In genomic region chr17:45131616-45132301, GRCh38 we compare ENCODE assay signal across 8 cellular contexts. TPM values are rescaled to one million over a fixed set of nuclear protein-coding genes. Genes with fewer than 3 reads are reported as not detected.
DNase-seq lines count a peak whose midpoint lies in the region; ATAC-seq, FAIRE-seq and TF ChIP-seq lines count a peak whose summit lies in the region.

No MANE protein-coding gene starts in this region.

- peak; percentile 56 to 93 (median 68) for TF ChIP-seq CTCF in thyroid gland (IDR thresholded peaks at IDR 0.05)

- H3K4me1 ChIP-seq in mucosa of rectum (ENCODE audit: control insufficient read depth in 2 of 2, insufficient read depth in 2 of 2, low read length in 2 of 2) (peaks cover 60 to 63% of the 10 kb centered on the region in 2 donors), thyroid gland (peaks cover 29 to 43% of the 10 kb centered on the region in 2 donors)

- no peaks in the 10 kb centered on the region for H3K9me3 Mint-ChIP-seq in activated CD4-positive, alpha-beta T cell treated with anti-CD3 and anti-CD28 coated beads, Interleukin-2, amount 10 ng/mL, durations not matched to agents 24 days and 14 days
- H3K9me3 Mint-ChIP-seq in effector memory CD8-positive, alpha-beta T cell: no peaks in the 10 kb centered on the region

- peak overlapping the region; percentile 71 to 90 for H3K9ac ChIP-seq in mucosa of rectum (ENCODE audit: low read depth in 1 of 2, low read length in 2 of 2)

- no peak overlapping the region for H3K27ac Mint-ChIP-seq in activated CD4-positive, alpha-beta T cell treated with anti-CD3 and anti-CD28 coated beads, Interleukin-2, amount 10 ng/mL, durations not matched to agents 24 days and 14 days
- H3K27ac Mint-ChIP-seq in effector memory CD8-positive, alpha-beta T cell: no peak overlapping the region

- H3K9me3 ChIP-seq in mucosa of rectum (ENCODE audit: control insufficient read depth in 2 of 2, low read length in 2 of 2) (no peaks in the 10 kb centered on the region), thyroid gland (no peaks in the 10 kb centered on the region)

- H3K36me3 ChIP-seq in mucosa of rectum (ENCODE audit: control insufficient read depth in 2 of 2, insufficient read depth in 2 of 2, low read length in 2 of 2): no peaks in the 10 kb centered on the region
- no peaks in the 10 kb centered on the region for H3K36me3 ChIP-seq in thyroid gland

- no peaks in the 10 kb centered on the region for H3K36me3 Mint-ChIP-seq in activated CD4-positive, alpha-beta T cell treated with anti-CD3 and anti-CD28 coated beads, Interleukin-2, amount 10 ng/mL, durations not matched to agents 24 days and 14 days (ENCODE audit: low read depth)
- peaks cover 22% of the 10 kb centered on the region for H3K36me3 Mint-ChIP-seq in effector memory CD8-positive, alpha-beta T cell (ENCODE audit: insufficient read depth)

- H3K27ac ChIP-seq in mucosa of rectum (ENCODE audit: low read depth in 2 of 2, low read length in 2 of 2): peak overlapping the region; percentile 95 to 97
- H3K27ac ChIP-seq in thyroid gland: peak overlapping the region; percentile 38 to 99 (median 93)

- TF ChIP-seq POLR2A in thyroid gland (IDR thresholded peaks at IDR 0.05): no peak

- WGBS in thyroid gland, 2 donors: 18 to 31% methylated on average over 7 to 27 of the region's 43 CpGs

- peaks cover 8% of the 10 kb centered on the region for H3K4me1 Mint-ChIP-seq in activated CD4-positive, alpha-beta T cell treated with anti-CD3 and anti-CD28 coated beads, Interleukin-2, amount 10 ng/mL, durations not matched to agents 24 days and 14 days
- H3K4me1 Mint-ChIP-seq in effector memory CD8-positive, alpha-beta T cell (ENCODE audit: low read depth in 2 of 2): peaks cover 6 to 23% of the 10 kb centered on the region in 2 donors

- H3K4me3 ChIP-seq in mucosa of rectum (ENCODE audit: low read length in 2 of 2): peak overlapping the region; percentile 78 to 83
- peak overlapping the region; percentile 30 to 90 (median 55) for H3K4me3 ChIP-seq in thyroid gland (replicated peaks in 1 of 3)

- DNase-seq in CD1c-positive myeloid dendritic cell (ENCODE audit: extremely low spot score): peak; percentile 40
- no peak for DNase-seq in HTR-8/SVneo (ENCODE audit: insufficient read length, low spot score)
- DNase-seq in activated CD4-positive, alpha-beta T cell treated with anti-CD3 and anti-CD28 coated beads, Interleukin-2, amount 10 ng/mL, durations not matched to agents 24 days and 14 days: peak; percentile 88
- DNase-seq in effector memory CD8-positive, alpha-beta T cell: peak; percentile 39 to 47 (median 42)
- DNase-seq in thyroid gland: peak in 1 of 2 donors; percentile 41
- DNase-seq in NOMO-1 treated with dmso at 0.1 percent for 144 hours (lab: John Stamatoyannopoulos, UW; ENCODE audit: unreplicated experiment): no peak

- H3K27me3 Mint-ChIP-seq in activated CD4-positive, alpha-beta T cell treated with anti-CD3 and anti-CD28 coated beads, Interleukin-2, amount 10 ng/mL, durations not matched to agents 24 days and 14 days: peaks cover 13% of the 10 kb centered on the region
- H3K27me3 Mint-ChIP-seq in effector memory CD8-positive, alpha-beta T cell: peaks cover 0 to 12% of the 10 kb centered on the region in 2 donors

- H3K4me3 Mint-ChIP-seq in activated CD4-positive, alpha-beta T cell treated with anti-CD3 and anti-CD28 coated beads, Interleukin-2, amount 10 ng/mL, durations not matched to agents 24 days and 14 days: peak overlapping the region; percentile 89
- peak overlapping the region; percentile 71 to 84 for H3K4me3 Mint-ChIP-seq in effector memory CD8-positive, alpha-beta T cell

- FAIRE-seq in HTR-8/SVneo (lab: Jason Lieb, UNC): peak; percentile 16

- ATAC-seq in effector memory CD8-positive, alpha-beta T cell (replicated peaks): no peak
- no peak for ATAC-seq in GM21526 (IDR thresholded peaks at IDR 0.05; ENCODE audit: low FRiP score, unreplicated experiment)

- H3K27me3 ChIP-seq in mucosa of rectum (ENCODE audit: control insufficient read depth in 2 of 2, insufficient read depth in 2 of 2, low read length in 2 of 2): no peaks in the 10 kb centered on the region
- no peaks in the 10 kb centered on the region for H3K27me3 ChIP-seq in thyroid gland

- intact Hi-C loops in activated CD4-positive, alpha-beta T cell treated with anti-CD3 and anti-CD28 coated beads, Interleukin-2, amount 10 ng/mL, durations not matched to agents 24 days and 14 days (cut with micrococcal nuclease): loop anchor here (1.0 to 2.0 kb wide), 2 partner anchors 112 to 353 kb away; no protein-coding TSS in a partner anchor
- intact Hi-C loops in thyroid gland (cut with DNase I): loop anchor here (5.0 kb wide), 1 partner anchor 354 kb away; no protein-coding TSS in a partner anchor

RNA-seq across cellular contexts. Expression of gene PLCD3, which starts 0.6 kb away (rescaled TPM):
- 4.9 and 5.8 TPM in 2 replicates for total RNA-seq in activated CD4-positive, alpha-beta T cell treated with anti-CD3 and anti-CD28 coated beads, Interleukin-2, amount 10 ng/mL, durations not matched to agents 24 days and 14 days
- total RNA-seq in thyroid gland: 10 to 100 TPM in 3 of 4 donors, 1 to 10 TPM in 1; 8.6 to 24.8 (median 16.9) TPM

RNA-seq across cellular contexts. Expression of gene ACBD4, which starts 3.7 kb away (rescaled TPM):
- total RNA-seq in activated CD4-positive, alpha-beta T cell treated with anti-CD3 and anti-CD28 coated beads, Interleukin-2, amount 10 ng/mL, durations not matched to agents 24 days and 14 days: 13.5 and 14.7 TPM in 2 replicates
- 10 to 100 TPM; 16.7 to 20.4 (median 17.7) TPM for total RNA-seq in thyroid gland

RNA-seq across cellular contexts. Expression of gene HEXIM1, which starts 16.5 kb away (rescaled TPM):
- 47.3 and 48.0 TPM in 2 replicates for total RNA-seq in activated CD4-positive, alpha-beta T cell treated with anti-CD3 and anti-CD28 coated beads, Interleukin-2, amount 10 ng/mL, durations not matched to agents 24 days and 14 days
- 10 to 100 TPM; 15.6 to 33.5 (median 18.4) TPM for total RNA-seq in thyroid gland

RNA-seq across cellular contexts. Expression of gene HEXIM2, which starts 29.9 kb away (rescaled TPM):
- 6.7 and 7.0 TPM in 2 replicates for total RNA-seq in activated CD4-positive, alpha-beta T cell treated with anti-CD3 and anti-CD28 coated beads, Interleukin-2, amount 10 ng/mL, durations not matched to agents 24 days and 14 days
- total RNA-seq in thyroid gland: 10 to 100 TPM in 2 of 4 donors, 1 to 10 TPM in 2; 3.9 to 16.3 (median 10.0) TPM

Comparison
In these comparisons a context has a peak if more than half of its experiments do, and no peak if none do; other contexts are left out.
1. DNase-seq: peak in CD1c-positive myeloid dendritic cell (single experiment), activated CD4-positive, alpha-beta T cell treated with anti-CD3 and anti-CD28 coated beads, Interleukin-2, amount 10 ng/mL, durations not matched to agents 24 days and 14 days (single experiment) and effector memory CD8-positive, alpha-beta T cell (3 of 3); none in HTR-8/SVneo (single experiment) and NOMO-1 treated with dmso at 0.1 percent for 144 hours (single experiment).